ENCODE assay signal across 8 cellular contexts in the genomic region with DNA sequence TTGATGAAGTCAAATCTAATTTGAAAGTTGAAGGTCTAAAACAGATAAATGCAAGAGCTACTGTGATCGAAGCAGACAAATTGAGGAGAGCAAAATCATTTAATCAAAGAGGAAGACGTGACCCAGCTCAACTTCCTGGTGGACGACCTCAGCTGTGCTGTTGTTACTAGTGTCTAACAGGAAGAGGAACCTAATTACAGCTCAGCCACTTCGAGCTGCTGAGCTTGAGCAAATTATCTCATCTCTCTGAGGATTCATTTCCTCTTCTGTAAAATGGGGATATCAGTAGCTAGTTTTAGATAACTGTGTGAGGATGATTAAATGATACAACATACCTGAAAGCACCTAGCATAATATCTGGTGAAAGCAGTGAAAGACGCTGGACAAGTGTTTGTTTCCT. TPM values are rescaled to one million over a fixed set of nuclear protein-coding genes. Genes with fewer than 3 reads are reported as not detected.
DNase-seq lines count a peak whose midpoint lies in the region; ATAC-seq and FAIRE-seq lines count a peak whose summit lies in the region.

No MANE protein-coding gene starts in this region.

- peak overlapping the region; percentile 41 for H3K27ac ChIP-seq in CD4-positive, CD25-positive, alpha-beta regulatory T cell (ENCODE audit: insufficient read depth, low read length, poor library complexity, severe bottlenecking)
- no peak overlapping the region for H3K27ac ChIP-seq in mesenchymal stem cell (ENCODE audit: low read length, poor library complexity, severe bottlenecking)

- H2AK5ac ChIP-seq in mesenchymal stem cell (ENCODE audit: low read length, severe bottlenecking): no peak overlapping the region

- H3K36me3 Mint-ChIP-seq in CD4-positive, CD25-positive, alpha-beta regulatory T cell: no peaks in the 10 kb centered on the region
- H3K36me3 Mint-ChIP-seq in activated T-helper 2 cell treated with anti-CD3 and anti-CD28 coated beads, Interferon-gamma antibody, Interleukin-2, Interleukin-4, amounts not matched to agents 10 μg/mL and 5 μg/mL and 100 μg/mL, durations not matched to agents 14 hours and 24 hours and 36 hours (ENCODE audit: low read depth): no peaks in the 10 kb centered on the region

- H4K8ac ChIP-seq in mesenchymal stem cell (ENCODE audit: low read length): no peak overlapping the region

- H2AFZ ChIP-seq in mesenchymal stem cell (ENCODE audit: low read depth, low read length): no peak overlapping the region

- H3K9ac ChIP-seq in mesenchymal stem cell (ENCODE audit: low read length): no peak overlapping the region

- no peak overlapping the region for H2BK120ac ChIP-seq in mesenchymal stem cell (ENCODE audit: low read depth, low read length)

- peaks cover 11% of the 10 kb centered on the region for H3K4me1 ChIP-seq in CD4-positive, CD25-positive, alpha-beta regulatory T cell (ENCODE audit: control insufficient read depth, insufficient read depth, low read length, poor library complexity, severe bottlenecking)
- no peaks in the 10 kb centered on the region for H3K4me1 ChIP-seq in mesenchymal stem cell (ENCODE audit: control insufficient read depth, insufficient read depth, low read depth, low read length)

- no peak overlapping the region for H2BK15ac ChIP-seq in mesenchymal stem cell (ENCODE audit: low read depth, poor library complexity, severe bottlenecking)

- H3K14ac ChIP-seq in mesenchymal stem cell (ENCODE audit: low read length in 2 of 2): no peak overlapping the region

- H3K23ac ChIP-seq in mesenchymal stem cell (ENCODE audit: low read length in 2 of 2): no peak overlapping the region

- H3K27me3 ChIP-seq in CD4-positive, CD25-positive, alpha-beta regulatory T cell (ENCODE audit: control insufficient read depth, insufficient read depth, low read length): no peaks in the 10 kb centered on the region
- H3K27me3 ChIP-seq in mesenchymal stem cell (ENCODE audit: control insufficient read depth in 1 of 2, insufficient read depth in 1 of 2, low read length in 2 of 2): peaks cover 3 to 9% of the 10 kb centered on the region in 2 experiments

- H4K91ac ChIP-seq in mesenchymal stem cell (ENCODE audit: low read length): no peak overlapping the region

- peaks cover 10 to 36% (median 16%) of the 10 kb centered on the region in 4 donors for H3K4me1 Mint-ChIP-seq in CD4-positive, CD25-positive, alpha-beta regulatory T cell
- peaks cover 14% of the 10 kb centered on the region for H3K4me1 Mint-ChIP-seq in activated T-helper 2 cell treated with anti-CD3 and anti-CD28 coated beads, Interferon-gamma antibody, Interleukin-2, Interleukin-4, amounts not matched to agents 10 μg/mL and 5 μg/mL and 100 μg/mL, durations not matched to agents 14 hours and 24 hours and 36 hours (ENCODE audit: low read depth)

- ATAC-seq in CD4-positive, CD25-positive, alpha-beta regulatory T cell (ENCODE audit: low read depth in 2 of 2): peak; percentile 83 to 85
- ATAC-seq in HG03442 (IDR thresholded peaks at IDR 0.05; ENCODE audit: unreplicated experiment): peak; percentile 80

- H3K9me3 Mint-ChIP-seq in CD4-positive, CD25-positive, alpha-beta regulatory T cell: no peaks in the 10 kb centered on the region
- H3K9me3 Mint-ChIP-seq in activated T-helper 2 cell treated with anti-CD3 and anti-CD28 coated beads, Interferon-gamma antibody, Interleukin-2, Interleukin-4, amounts not matched to agents 10 μg/mL and 5 μg/mL and 100 μg/mL, durations not matched to agents 14 hours and 24 hours and 36 hours: no peaks in the 10 kb centered on the region

- no peaks in the 10 kb centered on the region for H3K79me1 ChIP-seq in mesenchymal stem cell (replicated peaks; ENCODE audit: low read length, poor library complexity, severe bottlenecking)

- peak overlapping the region; percentile 80 to 96 (median 92) for H3K27ac Mint-ChIP-seq in CD4-positive, CD25-positive, alpha-beta regulatory T cell
- peak overlapping the region; percentile 69 for H3K27ac Mint-ChIP-seq in activated T-helper 2 cell treated with anti-CD3 and anti-CD28 coated beads, Interferon-gamma antibody, Interleukin-2, Interleukin-4, amounts not matched to agents 10 μg/mL and 5 μg/mL and 100 μg/mL, durations not matched to agents 14 hours and 24 hours and 36 hours

- FAIRE-seq in GM19239 (lab: Jason Lieb, UNC): peak; percentile 91
- FAIRE-seq in frontal cortex (lab: Jason Lieb, UNC): no peak

- H3K4me3 ChIP-seq in CD4-positive, CD25-positive, alpha-beta regulatory T cell (ENCODE audit: low read depth, low read length): peak overlapping the region; percentile 41
- H3K4me3 ChIP-seq in mesenchymal stem cell (ENCODE audit: insufficient read depth in 1 of 2, low read depth in 1 of 2, low read length in 2 of 2): no peak overlapping the region

- DNase-seq in CD4-positive, CD25-positive, alpha-beta regulatory T cell: peak in 2 of 3 donors; percentile 13 to 70
- DNase-seq in GM19239 (ENCODE audit: insufficient read length, low spot score): peak; percentile 34
- no peak for DNase-seq in activated T-helper 2 cell treated with anti-CD3 and anti-CD28 coated beads, Interferon-gamma antibody, Interleukin-2, Interleukin-4, amounts not matched to agents 10 μg/mL and 5 μg/mL and 100 μg/mL, durations not matched to agents 14 hours and 24 hours and 36 hours (ENCODE audit: low spot score)
- no peak for DNase-seq in frontal cortex (ENCODE audit: low spot score in 2 of 2)
- DNase-seq in mesenchymal stem cell: no peak
- DNase-seq in cerebellar cortex (ENCODE audit: low spot score): no peak
- no peak for DNase-seq in activated effector memory CD4-positive, alpha-beta T cell treated with Interleukin-2 at 50 U/mL for 16 hours

- no peak overlapping the region for H2BK12ac ChIP-seq in mesenchymal stem cell (ENCODE audit: low read length in 2 of 2)

- no peak overlapping the region for H2BK5ac ChIP-seq in mesenchymal stem cell (ENCODE audit: low read depth, low read length, poor library complexity, severe bottlenecking)

- no peaks in the 10 kb centered on the region for H3K36me3 ChIP-seq in CD4-positive, CD25-positive, alpha-beta regulatory T cell (ENCODE audit: control insufficient read depth, insufficient read depth, low read length)
- no peaks in the 10 kb centered on the region for H3K36me3 ChIP-seq in mesenchymal stem cell (ENCODE audit: control insufficient read depth in 1 of 2, insufficient read depth in 2 of 2, low read depth in 1 of 2, low read length in 2 of 2)

- 48% methylated on average over 3 of the region's 5 CpGs for WGBS in mesenchymal stem cell

- H3K27me3 Mint-ChIP-seq in CD4-positive, CD25-positive, alpha-beta regulatory T cell: no peaks in the 10 kb centered on the region
- H3K27me3 Mint-ChIP-seq in activated T-helper 2 cell treated with anti-CD3 and anti-CD28 coated beads, Interferon-gamma antibody, Interleukin-2, Interleukin-4, amounts not matched to agents 10 μg/mL and 5 μg/mL and 100 μg/mL, durations not matched to agents 14 hours and 24 hours and 36 hours (ENCODE audit: low read depth): no peaks in the 10 kb centered on the region

- H3K18ac ChIP-seq in mesenchymal stem cell (ENCODE audit: low read depth in 1 of 2, low read length in 2 of 2): no peak overlapping the region

- no peak overlapping the region for H3K4me2 ChIP-seq in mesenchymal stem cell (ENCODE audit: low read length, poor library complexity, severe bottlenecking)

- H3K4me3 Mint-ChIP-seq in CD4-positive, CD25-positive, alpha-beta regulatory T cell: peak overlapping the region in 2 of 4 donors; percentile 61 to 77
- H3K4me3 Mint-ChIP-seq in activated T-helper 2 cell treated with anti-CD3 and anti-CD28 coated beads, Interferon-gamma antibody, Interleukin-2, Interleukin-4, amounts not matched to agents 10 μg/mL and 5 μg/mL and 100 μg/mL, durations not matched to agents 14 hours and 24 hours and 36 hours (ENCODE audit: low read depth): no peak overlapping the region

- intact Hi-C loops in activated T-helper 2 cell treated with anti-CD3 and anti-CD28 coated beads, Interferon-gamma antibody, Interleukin-2, Interleukin-4, amounts not matched to agents 10 μg/mL and 5 μg/mL and 100 μg/mL, durations not matched to agents 14 hours and 24 hours and 36 hours (cut with micrococcal nuclease): no loop called here

- H3K9me3 ChIP-seq in CD4-positive, CD25-positive, alpha-beta regulatory T cell (ENCODE audit: control insufficient read depth in 2 of 2, low read length in 2 of 2): no peaks in the 10 kb centered on the region
- H3K9me3 ChIP-seq in mesenchymal stem cell (ENCODE audit: control insufficient read depth, low read length): no peaks in the 10 kb centered on the region

- H3K4ac ChIP-seq in mesenchymal stem cell (ENCODE audit: low read depth in 1 of 2, low read length in 2 of 2): no peak overlapping the region

RNA-seq across cellular contexts. Expression of gene OLFML1, which starts 48.6 kb away (rescaled TPM):
- total RNA-seq in CD4-positive, CD25-positive, alpha-beta regulatory T cell: not detected
- under 1 TPM in 3 of 4 donors, not detected in 1; 0.10 to 0.13 (median 0.11) TPM for polyA plus RNA-seq in CD4-positive, CD25-positive, alpha-beta regulatory T cell
- total RNA-seq in activated T-helper 2 cell treated with anti-CD3 and anti-CD28 coated beads, Interferon-gamma antibody, Interleukin-2, Interleukin-4, amounts not matched to agents 10 μg/mL and 5 μg/mL and 100 μg/mL, durations not matched to agents 14 hours and 24 hours and 36 hours: not detected in 2 replicates
- 1.6 TPM for total RNA-seq in frontal cortex
- polyA plus RNA-seq in mesenchymal stem cell (2013, experiment 1 of 2): 1.3 TPM
- polyA plus RNA-seq in mesenchymal stem cell (2013, experiment 2 of 2): 1.2 TPM

Comparison
In these comparisons a context has a peak if more than half of its experiments do, and no peak if none do; other contexts are left out.
1. DNase-seq: peak in CD4-positive, CD25-positive, alpha-beta regulatory T cell (2 of 3) and GM19239 (single experiment); none in activated T-helper 2 cell treated with anti-CD3 and anti-CD28 coated beads, Interferon-gamma antibody, Interleukin-2, Interleukin-4, amounts not matched to agents 10 μg/mL and 5 μg/mL and 100 μg/mL, durations not matched to agents 14 hours and 24 hours and 36 hours (single experiment), frontal cortex (0 of 2), mesenchymal stem cell (single experiment), cerebellar cortex (single experiment) and activated effector memory CD4-positive, alpha-beta T cell treated with Interleukin-2 at 50 U/mL for 16 hours (single experiment).